Comparison of ENCODE assay signal across 9 cellular contexts in genomic region chr5:96868603-96869371, GRCh38. TPM values are rescaled to one million over a fixed set of nuclear protein-coding genes. Genes with fewer than 3 reads are reported as not detected.
A peak's percentile ranks its signal among the peaks of the same experiment; 100 is the strongest.
DNase-seq lines count a peak whose midpoint lies in the region; TF ChIP-seq lines count a peak whose summit lies in the region.
"Had no signal": no experiment of that assay in that cellular context is flagged by ENCODE, and none has a peak within 500 bp of the region (broad histone marks: within the 10 kb centered on the region; RNA-seq: fewer than 3 reads in every experiment).

No MANE protein-coding gene starts in this region.

- H3K79me2 ChIP-seq in neural cell (replicated peaks; ENCODE audit: insufficient read depth, low read length): no peaks in the 10 kb centered on the region

- TF ChIP-seq EP300 in neural cell (conservative IDR thresholded peaks at IDR 0.05; ENCODE audit: poor library complexity, severe bottlenecking): no peak

- intact Hi-C loops in esophagus squamous epithelium (cut with DNase I): no loop called here

- H3K4me3 ChIP-seq in HFF-Myc (replicated peaks; ENCODE audit: low read depth, low read length) (no peak overlapping the region), esophagus squamous epithelium (no peak overlapping the region), neural cell (ENCODE audit: low read length) (no peak overlapping the region)
- H3K4me3 ChIP-seq: SJSA1 had no signal

- no peak overlapping the region for H3K4me2 ChIP-seq in neural cell (ENCODE audit: low read length)

- H3K9ac ChIP-seq in neural cell (ENCODE audit: low read length): no peak overlapping the region

- H4K20me1 ChIP-seq in neural cell (ENCODE audit: insufficient read depth): no peaks in the 10 kb centered on the region

- no peaks in the 10 kb centered on the region for H3F3A ChIP-seq in neural cell (ENCODE audit: insufficient read depth, low read length, poor library complexity, severe bottlenecking)

- H3K9me2 ChIP-seq in neural cell (ENCODE audit: insufficient read depth, low read length): no peaks in the 10 kb centered on the region

- H3K4me1 ChIP-seq in esophagus squamous epithelium: peaks cover 0 to 11% (median 0%) of the 10 kb centered on the region in 3 donors
- H3K4me1 ChIP-seq: SJSA1 had no signal

- H3K36me3 ChIP-seq in esophagus squamous epithelium: no peaks in the 10 kb centered on the region
- no peaks in the 10 kb centered on the region for H3K36me3 ChIP-seq in neural cell (ENCODE audit: insufficient read depth, low read length)
- H3K36me3 ChIP-seq: SJSA1 had no signal

- H3K27me3 ChIP-seq in esophagus squamous epithelium: no peaks in the 10 kb centered on the region
- H3K27me3 ChIP-seq in neural cell (ENCODE audit: insufficient read depth, low read depth, low read length): no peaks in the 10 kb centered on the region

- no peak for TF ChIP-seq POLR2A in esophagus squamous epithelium (IDR thresholded peaks at IDR 0.05)

- WGBS in esophagus squamous epithelium, 2 donors: 59 to 65% methylated on average over 5 to 6 of the region's 6 CpGs

- no peak overlapping the region for H2AFZ ChIP-seq in neural cell (ENCODE audit: low read depth, low read length)

- H3K27ac ChIP-seq in esophagus squamous epithelium (no peak overlapping the region), neural cell (ENCODE audit: low read length) (no peak overlapping the region)
- H3K27ac ChIP-seq: SJSA1 had no signal

- peak; percentile 69 for TF ChIP-seq RAD21 in neural cell (conservative IDR thresholded peaks at IDR 0.05)

- H3K9me3 ChIP-seq in esophagus squamous epithelium (no peaks in the 10 kb centered on the region), neural cell (ENCODE audit: low read length) (no peaks in the 10 kb centered on the region)
- H3K9me3 ChIP-seq: SJSA1 had no signal

- DNase-seq in AG08395 (ENCODE audit: low spot score): peak; percentile 76
- no peak for DNase-seq in HFF-Myc (ENCODE audit: extremely low read depth, low read depth)
- DNase-seq in M059J (ENCODE audit: low read depth): peak; percentile 65
- peak; percentile 49 for DNase-seq in SKM-1 treated with dmso at 0.1 percent for 144 hours (lab: John Stamatoyannopoulos, UW; ENCODE audit: unreplicated experiment)
- no peak for DNase-seq in esophagus squamous epithelium (lab: John Stamatoyannopoulos, UW)
- DNase-seq in activated T-cell treated with anti-CD3 and anti-CD28 coated beads for 4 hours: no peak

- TF ChIP-seq CTCF in GM12873 (IDR thresholded peaks at IDR 0.05; ENCODE audit: insufficient read depth, low read depth, low read length, missing control alignments): peak; percentile 99
- TF ChIP-seq CTCF in HFF-Myc (IDR thresholded peaks at IDR 0.05; ENCODE audit: low read depth, low read length, missing control alignments): peak; percentile 97
- peak; percentile 79 to 95 (median 88) for TF ChIP-seq CTCF in esophagus squamous epithelium (IDR thresholded peaks at IDR 0.05)
- peak; percentile 68 for TF ChIP-seq CTCF in neural cell (IDR thresholded peaks at IDR 0.05; ENCODE audit: poor library complexity, severe bottlenecking)

TF ChIP-seq in neural cell, 6 proteins besides CTCF, POLR2A, EP300 and RAD21:
- TF ChIP-seq TAF1 (IDR thresholded peaks at IDR 0.05; ENCODE audit: low read depth): no peak
- no peak for TF ChIP-seq POLR2AphosphoS5 (IDR thresholded peaks at IDR 0.05)
- TF ChIP-seq MXI1 (conservative IDR thresholded peaks at IDR 0.05; ENCODE audit: poor library complexity, severe bottlenecking): no peak
- no peak for TF ChIP-seq REST (IDR thresholded peaks at IDR 0.05; ENCODE audit: borderline replicate concordance)
- peak; percentile 73 for TF ChIP-seq SMC3 (conservative IDR thresholded peaks at IDR 0.05; ENCODE audit: poor library complexity)

RNA-seq across cellular contexts. Expression of gene ERAP2, which starts 7.5 kb away (rescaled TPM):
- total RNA-seq in M059J (2014; rRNA removed; shearing (Covaris generic)): 103 and 104 TPM in 2 replicates
- 10 to 100 TPM in 3 of 4 donors, 1 to 10 TPM in 1; 5.7 to 20.9 (median 13.7) TPM for total RNA-seq in esophagus squamous epithelium
- not detected in 2 replicates for polyA plus RNA-seq in neural cell
- not detected in 2 replicates for polyA minus RNA-seq in neural cell

Comparison
In these comparisons a context has a peak if more than half of its experiments do, and no peak if none do; other contexts are left out.
1. DNase-seq: peak in AG08395 (single experiment), M059J (single experiment) and SKM-1 treated with dmso at 0.1 percent for 144 hours (single experiment); none in HFF-Myc (single experiment), esophagus squamous epithelium (single experiment) and activated T-cell treated with anti-CD3 and anti-CD28 coated beads for 4 hours (single experiment).
2. Peak in every context shown above with its lines, with median percentiles within 50 percentile points of each other: CTCF ChIP-seq.